28 cellular contexts compared by ENCODE assay signal in the genomic region with DNA sequence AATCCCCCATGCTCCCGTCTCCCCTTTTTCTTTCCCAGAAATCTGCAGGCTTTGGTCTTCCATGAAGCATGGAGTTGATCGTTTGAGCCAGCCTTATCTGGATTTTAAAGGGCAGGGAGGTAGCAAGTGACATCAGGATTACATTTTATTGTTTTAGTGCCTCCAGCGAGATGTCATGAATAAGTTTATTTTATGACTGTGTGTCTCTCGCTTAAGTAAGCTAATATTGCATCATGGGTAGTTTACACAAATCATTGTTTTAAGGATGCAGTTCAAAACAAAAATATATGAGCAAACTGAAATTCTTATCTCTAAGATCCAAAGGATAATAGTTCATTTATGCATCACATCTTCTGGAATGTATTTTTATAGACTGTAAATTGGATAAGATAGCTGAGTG. TPM values are rescaled to one million over a fixed set of nuclear protein-coding genes. Genes with fewer than 3 reads are reported as not detected.
DNase-seq lines count a peak whose midpoint lies in the region; ATAC-seq and FAIRE-seq lines count a peak whose summit lies in the region.
"Had no signal": no experiment of that assay in that cellular context is flagged by ENCODE, and none has a peak within 500 bp of the region (broad histone marks: within the 10 kb centered on the region; RNA-seq: fewer than 3 reads in every experiment).

No MANE protein-coding gene starts in this region.

- no peak for DNase-seq in activated naive CD8-positive, alpha-beta T cell treated with anti-CD3 and anti-CD28 coated beads for 36 hours
- peak; percentile 70 for DNase-seq in LoVo (ENCODE audit: low spot score)
- DNase-seq in epithelial cell of prostate (ENCODE audit: low read depth, low spot score) = peak; percentile 60
- DNase-seq in small intestine = peak; percentile 23
- no peak for DNase-seq in neuronal stem cell (ENCODE audit: low spot score)
- DNase-seq in NAMALWA (ENCODE audit: low spot score) = no peak
- DNase-seq: activated CD4-positive, alpha-beta T cell treated with anti-CD3 and anti-CD28 coated beads, Interleukin-2, amount 10 ng/mL, durations not matched to agents 7 days and 5 days; BE2C; heart left ventricle; mesendoderm; NCI-H2171; NCI-H69; nucleus accumbens; stimulated activated CD4-positive, alpha-beta T cell treated with anti-CD3 and anti-CD28 coated beads, Interleukin-2, amount 100 ng/mL, for 24 hours; T-helper 2 cell; WERI-Rb-1 had no signal

- no peak overlapping the region for H3K4ac ChIP-seq in neuronal stem cell (ENCODE audit: low read length)

- H3K4me1 Mint-ChIP-seq in activated naive CD8-positive, alpha-beta T cell (ENCODE audit: low read depth) = no peaks in the 10 kb centered on the region
- no peaks in the 10 kb centered on the region for H3K4me1 Mint-ChIP-seq in activated naive CD8-positive, alpha-beta T cell treated with anti-CD3 and anti-CD28 coated beads for 36 hours
- H3K4me1 Mint-ChIP-seq: activated CD4-positive, alpha-beta T cell treated with anti-CD3 and anti-CD28 coated beads, Interleukin-2, amount 10 ng/mL, durations not matched to agents 7 days and 5 days; activated T-helper 17 cell treated with anti-CD3 and anti-CD28 coated beads, Interleukin-2, amount 50 U/mL, for 72 hours had no signal

- no peaks in the 10 kb centered on the region for H3K27me3 Mint-ChIP-seq in activated naive CD8-positive, alpha-beta T cell
- H3K27me3 Mint-ChIP-seq in activated naive CD8-positive, alpha-beta T cell treated with anti-CD3 and anti-CD28 coated beads for 36 hours = peaks cover 7% of the 10 kb centered on the region
- H3K27me3 Mint-ChIP-seq: activated T-helper 17 cell treated with anti-CD3 and anti-CD28 coated beads, Interleukin-2, amount 50 U/mL, for 72 hours; type B pancreatic cell had no signal

- H3K23ac ChIP-seq in neuronal stem cell (ENCODE audit: low read depth, low read length, poor library complexity) = no peak overlapping the region

- H3K4me3 Mint-ChIP-seq in activated naive CD8-positive, alpha-beta T cell = no peak overlapping the region
- no peak overlapping the region for H3K4me3 Mint-ChIP-seq in activated naive CD8-positive, alpha-beta T cell treated with anti-CD3 and anti-CD28 coated beads for 36 hours
- H3K4me3 Mint-ChIP-seq: activated CD4-positive, alpha-beta T cell treated with anti-CD3 and anti-CD28 coated beads, Interleukin-2, amount 10 ng/mL, durations not matched to agents 7 days and 5 days; activated T-helper 17 cell treated with anti-CD3 and anti-CD28 coated beads, Interleukin-2, amount 50 U/mL, for 72 hours; type B pancreatic cell had no signal

- H3K36me3 ChIP-seq in small intestine (ENCODE audit: control insufficient read depth in 2 of 2, insufficient read depth in 2 of 2, low read length in 2 of 2) (no peaks in the 10 kb centered on the region), neuronal stem cell (replicated peaks in 1 of 2; ENCODE audit: control insufficient read depth in 2 of 2, insufficient read depth in 2 of 2, low read length in 2 of 2) (no peaks in the 10 kb centered on the region)
- H3K36me3 ChIP-seq: BE2C, heart left ventricle, WERI-Rb-1 had no signal

- H2AK5ac ChIP-seq in neuronal stem cell (ENCODE audit: low read depth, low read length) = no peak overlapping the region

- no peaks in the 10 kb centered on the region for H3K36me3 Mint-ChIP-seq in activated naive CD8-positive, alpha-beta T cell
- H3K36me3 Mint-ChIP-seq in activated naive CD8-positive, alpha-beta T cell treated with anti-CD3 and anti-CD28 coated beads for 36 hours = peaks cover 1% of the 10 kb centered on the region
- H3K36me3 Mint-ChIP-seq: type B pancreatic cell had no signal

- no peak for ATAC-seq in esophagus mucosa
- ATAC-seq: activated naive CD4-positive, alpha-beta T cell treated with anti-CD3 and anti-CD28 coated beads, Interleukin-2, amount 50 U/mL, for 72 hours; activated T-helper 17 cell treated with anti-CD3 and anti-CD28 coated beads, Interleukin-2, amount 50 U/mL, for 72 hours; HCT116; heart left ventricle; left lobe of liver had no signal

- no peak for FAIRE-seq in small intestine (lab: Jason Lieb, UNC)
- FAIRE-seq: A204.1 had no signal

- peak overlapping the region; percentile 12 for H3K27ac Mint-ChIP-seq in activated naive CD8-positive, alpha-beta T cell
- H3K27ac Mint-ChIP-seq in activated naive CD8-positive, alpha-beta T cell treated with anti-CD3 and anti-CD28 coated beads for 36 hours = no peak overlapping the region
- H3K27ac Mint-ChIP-seq: activated CD4-positive, alpha-beta T cell treated with anti-CD3 and anti-CD28 coated beads, Interleukin-2, amount 10 ng/mL, durations not matched to agents 7 days and 5 days; activated naive CD4-positive, alpha-beta T cell treated with anti-CD3 and anti-CD28 coated beads, Interleukin-2, amount 50 U/mL, for 72 hours; activated T-helper 17 cell treated with anti-CD3 and anti-CD28 coated beads, Interleukin-2, amount 50 U/mL, for 72 hours; type B pancreatic cell had no signal

- H2BK15ac ChIP-seq in neuronal stem cell (ENCODE audit: low read length) = no peak overlapping the region

- no peak overlapping the region for H2BK5ac ChIP-seq in neuronal stem cell (ENCODE audit: low read length)

- no peak overlapping the region for H3K27ac ChIP-seq in epithelial cell of prostate
- no peak overlapping the region for H3K27ac ChIP-seq in small intestine (ENCODE audit: low read depth in 1 of 2, low read length in 1 of 2)
- no peak overlapping the region for H3K27ac ChIP-seq in neuronal stem cell (replicated peaks; ENCODE audit: low read length)
- H3K27ac ChIP-seq: heart left ventricle, RWPE1, SK-N-MC, WERI-Rb-1 had no signal

- H3K18ac ChIP-seq in neuronal stem cell (ENCODE audit: low read length) = no peak overlapping the region

- no peak overlapping the region for H4K91ac ChIP-seq in neuronal stem cell (ENCODE audit: low read depth, low read length, poor library complexity)

- H2AFZ ChIP-seq in neuronal stem cell (ENCODE audit: low read length) = no peak overlapping the region

- H3K79me1 ChIP-seq in neuronal stem cell (ENCODE audit: low read depth, low read length) = no peaks in the 10 kb centered on the region

- no peak overlapping the region for H2BK120ac ChIP-seq in neuronal stem cell (ENCODE audit: low read depth, low read length)

- H3K4me3 ChIP-seq in small intestine (ENCODE audit: low read depth in 1 of 2, low read length in 2 of 2) = no peak overlapping the region
- no peak overlapping the region for H3K4me3 ChIP-seq in neuronal stem cell (ENCODE audit: low read length in 2 of 2)
- H3K4me3 ChIP-seq: heart left ventricle, SK-N-MC, smooth muscle cell had no signal

- no peak overlapping the region for H4K8ac ChIP-seq in neuronal stem cell (ENCODE audit: low read depth, low read length)

- no peak overlapping the region for H3K9ac ChIP-seq in neuronal stem cell (ENCODE audit: low read depth, low read length, poor library complexity)

- H3K9me3 ChIP-seq in small intestine (ENCODE audit: control insufficient read depth, low read depth) = no peaks in the 10 kb centered on the region
- H3K9me3 ChIP-seq in neuronal stem cell (replicated peaks in 1 of 2; ENCODE audit: control insufficient read depth in 2 of 2, insufficient read depth in 1 of 2, low read depth in 1 of 2, low read length in 2 of 2) = no peaks in the 10 kb centered on the region
- H3K9me3 ChIP-seq: BE2C had no signal

- no peak overlapping the region for H3K4me2 ChIP-seq in neuronal stem cell (ENCODE audit: insufficient read depth, low read length, poor library complexity, severe bottlenecking)
- H3K4me2 ChIP-seq: smooth muscle cell had no signal

- H3K9me3 Mint-ChIP-seq in activated naive CD8-positive, alpha-beta T cell (ENCODE audit: low read depth) = no peaks in the 10 kb centered on the region
- H3K9me3 Mint-ChIP-seq in activated naive CD8-positive, alpha-beta T cell treated with anti-CD3 and anti-CD28 coated beads for 36 hours = no peaks in the 10 kb centered on the region
- H3K9me3 Mint-ChIP-seq: activated T-helper 17 cell treated with anti-CD3 and anti-CD28 coated beads, Interleukin-2, amount 50 U/mL, for 72 hours; type B pancreatic cell had no signal

- WGBS in small intestine, 3 donors = 14 to 44% (median 27%) methylated on average over 4 of the region's 4 CpGs
- no CpG with 5 or more reads among the region's 4 CpGs for WGBS in neuronal stem cell (ENCODE audit: extremely low coverage in 2 of 2, insufficient read length in 2 of 2, insufficient replicate concordance in 1 of 2), 2 donors

- peaks cover 0 to 2% of the 10 kb centered on the region in 2 donors for H3K27me3 ChIP-seq in small intestine (ENCODE audit: control insufficient read depth in 2 of 2, insufficient read depth in 2 of 2, low read length in 2 of 2)
- peaks cover 0 to 2% (median 0%) of the 10 kb centered on the region in 3 experiments for H3K27me3 ChIP-seq in neuronal stem cell (ENCODE audit: control insufficient read depth in 3 of 3, insufficient read depth in 3 of 3, low read depth in 1 of 3, low read length in 3 of 3)
- H3K27me3 ChIP-seq: BE2C had no signal

- H3K4me1 ChIP-seq in small intestine (ENCODE audit: control insufficient read depth in 2 of 2, insufficient read depth in 1 of 2, low read depth in 1 of 2, low read length in 1 of 2) (no peaks in the 10 kb centered on the region), neuronal stem cell (ENCODE audit: control insufficient read depth in 2 of 2, insufficient read depth in 1 of 2, low read depth in 1 of 2, low read length in 2 of 2) (no peaks in the 10 kb centered on the region)
- H3K4me1 ChIP-seq: BE2C, heart left ventricle had no signal

- H2BK12ac ChIP-seq in neuronal stem cell (ENCODE audit: low read length) = no peak overlapping the region

- H3K14ac ChIP-seq in neuronal stem cell (ENCODE audit: low read length) = no peak overlapping the region

RNA-seq across cellular contexts. Expression of a gene that starts 50.7 kb away (rescaled TPM):
- 10 to 100 TPM; 57.3 to 59.9 TPM for total RNA-seq in activated naive CD8-positive, alpha-beta T cell treated with anti-CD3 and anti-CD28 coated beads for 36 hours
- polyA plus RNA-seq in small intestine = 1 to 10 TPM in 2 of 3 donors, not detected in 1; 1.1 to 1.2 TPM
- not detected for polyA plus RNA-seq in neuronal stem cell (2013, experiment 1 of 2)
- not detected for polyA plus RNA-seq in neuronal stem cell (2013, experiment 2 of 2)
- 0.20 TPM for total RNA-seq in esophagus mucosa
- total RNA-seq: pulmonary artery endothelial cell, smooth muscle cell had no signal
- polyA plus RNA-seq: smooth muscle cell had no signal

Comparison
In these comparisons a context has a peak if more than half of its experiments do, and no peak if none do; other contexts are left out.
1. DNase-seq: peak in LoVo (single experiment), epithelial cell of prostate (single experiment) and small intestine (single experiment); none in activated naive CD8-positive, alpha-beta T cell treated with anti-CD3 and anti-CD28 coated beads for 36 hours (single experiment), neuronal stem cell (single experiment) and NAMALWA (single experiment).
2. RNA of a gene that starts 50.7 kb away (total RNA-seq): 57.3 to 59.9 TPM in activated naive CD8-positive, alpha-beta T cell treated with anti-CD3 and anti-CD28 coated beads for 36 hours; 0.20 TPM in esophagus mucosa (single experiment); every median in the first group is over 10 times any median in the second.